Comparison of ENCODE assay signal across 12 cellular contexts in the genomic region with DNA sequence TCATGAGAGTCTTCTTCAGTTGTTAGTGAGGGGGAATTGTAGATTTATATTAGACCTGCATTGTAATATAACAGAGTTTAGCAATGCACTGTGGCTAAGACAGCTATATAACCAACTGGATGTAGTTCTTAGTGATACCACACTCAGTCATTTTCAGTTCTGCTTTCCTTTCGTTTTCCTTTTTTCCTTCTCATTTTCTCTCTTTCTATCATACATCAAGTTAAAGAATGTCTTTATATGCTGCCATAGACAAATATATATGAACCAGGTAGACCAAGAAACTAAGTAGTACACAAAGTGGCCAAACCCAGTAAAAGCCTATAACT. TPM values are rescaled to one million over a fixed set of nuclear protein-coding genes. Genes with fewer than 3 reads are reported as not detected.
DNase-seq lines count a peak whose midpoint lies in the region; ATAC-seq, FAIRE-seq and TF ChIP-seq lines count a peak whose summit lies in the region.
"Had no signal": no experiment of that assay in that cellular context is flagged by ENCODE, and none has a peak within 500 bp of the region (broad histone marks: within the 10 kb centered on the region; RNA-seq: fewer than 3 reads in every experiment).

No MANE protein-coding gene starts in this region.

- no peaks in the 10 kb centered on the region for H4K20me1 ChIP-seq in K562 (replicated peaks; ENCODE audit: control insufficient read depth, insufficient read depth, low read length)

- H3K4me2 ChIP-seq in K562 (ENCODE audit: insufficient read depth, low read length): 0 out of 2 replicates have a peak overlapping the region, but pooled peaks have one; percentile 44

- FAIRE-seq in K562 (lab: Jason Lieb, UNC): no peak
- no peak for FAIRE-seq in GM12892 (lab: Jason Lieb, UNC)

- intact Hi-C loops in K562 (cut with micrococcal nuclease): loop anchor here (5.0 kb wide), 1 partner anchor 37 kb away; no protein-coding TSS in a partner anchor

- peaks cover 0 to 27% of the 10 kb centered on the region in 2 experiments; a peak in 3 of 5 replicates for H3K4me1 ChIP-seq in K562 (replicated peaks in 1 of 2; ENCODE audit: control insufficient read depth in 2 of 2, insufficient read depth in 2 of 2, low read length in 2 of 2)

- peak overlapping the region; percentile 32; the same call in 1 of the 3 replicates for H3K27ac ChIP-seq in K562 (ENCODE audit: extremely low read depth, low read depth, low read length)
- H3K27ac ChIP-seq: VCaP had no signal

- no peak overlapping the region for H3K4me3 ChIP-seq in K562

- POLR2A ChIA-PET in K562 (lab: Yijun Ruan, JAX): interaction anchor here (0.6 to 1.7 kb wide), 2 partner anchors 9 to 26 kb away, joined by 3 to 5 read pairs; no protein-coding TSS in a partner anchor

- ATAC-seq in GM18502 (IDR thresholded peaks at IDR 0.05; ENCODE audit: poor library complexity, unreplicated experiment) (peak; percentile 57), GM21447 (IDR thresholded peaks at IDR 0.05; ENCODE audit: unreplicated experiment) (peak; percentile 46), HG03457 (IDR thresholded peaks at IDR 0.05; ENCODE audit: unreplicated experiment) (peak; percentile 32), K562 (peak; percentile 41), HG02571 (IDR thresholded peaks at IDR 0.05; ENCODE audit: unreplicated experiment) (no peak)

- 0% methylated on average over 1 of the region's 1 CpG for WGBS in K562 (ENCODE audit: insufficient coverage, low coverage, missing lambda C conversion rate)

- no peak for DNase-seq in K562 (ENCODE audit: extremely low read depth in 1 of 4, low spot score in 3 of 4)
- DNase-seq in GM12892 (ENCODE audit: insufficient read length): no peak
- DNase-seq in dermis blood vessel endothelial cell: no peak
- DNase-seq in stimulated activated CD4-positive, alpha-beta T cell treated with anti-CD3 and anti-CD28 coated beads, Interleukin-12 subunit alpha, Interleukin-12 subunit beta, amount 100 ng/mL, for 4 hours: no peak
- DNase-seq: central memory CD4-positive, alpha-beta T cell; EL; HFFc6 had no signal

- H2AFZ ChIP-seq in K562 (ENCODE audit: low read depth, low read length): peak overlapping the region; percentile 76

- no TSS peak for BruUV-seq in K562 (replicated peaks; lab: Mats Ljungman, UMichigan)

- H3K79me2 ChIP-seq in K562 (ENCODE audit: control insufficient read depth, insufficient read depth, low read length): no peaks in the 10 kb centered on the region

- no peaks in the 10 kb centered on the region for H3K36me3 ChIP-seq in K562 (ENCODE audit: control insufficient read depth, insufficient read depth, low read length)

- no peaks in the 10 kb centered on the region for H3K9me3 ChIP-seq in K562 (replicated peaks; ENCODE audit: control insufficient read depth, insufficient read depth, low read depth, low read length)

- TF ChIP-seq POLR2A in K562 (conservative IDR thresholded peaks at IDR 0.05): no peak
- TF ChIP-seq POLR2A in GM12892 (IDR thresholded peaks at IDR 0.05; ENCODE audit: low read depth, low read length): no peak

- no peaks in the 10 kb centered on the region for H3K9me1 ChIP-seq in K562 (ENCODE audit: control insufficient read depth, insufficient read depth, low read length)

- TF ChIP-seq CTCF in K562 (IDR thresholded peaks at IDR 0.05 in 2 of 3, conservative IDR thresholded peaks at IDR 0.05 in 1 of 3; ENCODE audit: insufficient read depth in 2 of 3, low read depth in 1 of 3, low read length in 3 of 3): no peak

- H3K27me3 ChIP-seq in K562 (ENCODE audit: control insufficient read depth in 2 of 2, insufficient read depth in 2 of 2, low read length in 2 of 2): no peaks in the 10 kb centered on the region

- in situ Hi-C loops in K562 (cut with MboI): no loop called here

- CTCF ChIA-PET in K562 (lab: Yijun Ruan, JAX; ENCODE audit: low intra/inter-chr PET ratio): no interaction called here

- H3K9ac ChIP-seq in K562 (ENCODE audit: insufficient read depth in 1 of 2, low read depth in 2 of 2, low read length in 2 of 2): peak overlapping the region in 1 of 2 experiments; percentile 1; a peak in 1 of 4 replicates

- TF ChIP-seq RAD21 in K562 (CRISPR knock-in tag; conservative IDR thresholded peaks at IDR 0.05 in 1 of 2, IDR thresholded peaks at IDR 0.05 in 1 of 2): no peak

- no peak for TF ChIP-seq EP300 in K562 (IDR thresholded peaks at IDR 0.05; ENCODE audit: low read length)

TF ChIP-seq in K562, 482 proteins besides CTCF, POLR2A, EP300 and RAD21:
- no peak for TF ChIP-seq CCNT2 (IDR thresholded peaks at IDR 0.05; ENCODE audit: borderline replicate concordance, extremely low read depth, insufficient read length, low read depth, low read length)
- TF ChIP-seq, protein P1, sequence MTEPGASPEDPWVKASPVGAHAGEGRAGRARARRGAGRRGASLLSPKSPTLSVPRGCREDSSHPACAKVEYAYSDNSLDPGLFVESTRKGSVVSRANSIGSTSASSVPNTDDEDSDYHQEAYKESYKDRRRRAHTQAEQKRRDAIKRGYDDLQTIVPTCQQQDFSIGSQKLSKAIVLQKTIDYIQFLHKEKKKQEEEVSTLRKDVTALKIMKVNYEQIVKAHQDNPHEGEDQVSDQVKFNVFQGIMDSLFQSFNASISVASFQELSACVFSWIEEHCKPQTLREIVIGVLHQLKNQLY (CRISPR knock-in tag; conservative IDR thresholded peaks at IDR 0.05): no peak
- no peak for TF ChIP-seq ZNF175 (CRISPR knock-in tag; IDR thresholded peaks at IDR 0.05; ENCODE audit: low read depth)
- no peak for TF ChIP-seq NCOR1 (IDR thresholded peaks at IDR 0.05)
- no peak for TF ChIP-seq PTTG1 (tag; IDR thresholded peaks at IDR 0.05; ENCODE audit: low read depth)
- TF ChIP-seq KLF6 (CRISPR knock-in tag; IDR thresholded peaks at IDR 0.05; ENCODE audit: borderline replicate concordance): no peak
- no peak for TF ChIP-seq ZNF3 (CRISPR knock-in tag; IDR thresholded peaks at IDR 0.05)
- no peak for TF ChIP-seq KAT2B (IDR thresholded peaks at IDR 0.05; ENCODE audit: low read depth, low read length)
- TF ChIP-seq RUNX1 (IDR thresholded peaks at IDR 0.05; ENCODE audit: low read depth): no peak
- TF ChIP-seq NELFE (IDR thresholded peaks at IDR 0.05; ENCODE audit: insufficient read depth, insufficient read length): no peak
- no peak for TF ChIP-seq CBX2 (IDR thresholded peaks at IDR 0.05; ENCODE audit: insufficient read depth, low read length, poor library complexity, severe bottlenecking)
- TF ChIP-seq ZFP30 (CRISPR knock-in tag; IDR thresholded peaks at IDR 0.05; ENCODE audit: borderline replicate concordance): no peak
- TF ChIP-seq CEBPB (tag; IDR thresholded peaks at IDR 0.05): no peak
- TF ChIP-seq ZNF830 (CRISPR knock-in tag; IDR thresholded peaks at IDR 0.05): no peak
- TF ChIP-seq, protein P2, sequence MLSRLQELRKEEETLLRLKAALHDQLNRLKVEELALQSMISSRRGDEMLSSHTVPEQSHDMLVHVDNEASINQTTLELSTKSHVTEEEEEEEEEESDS (CRISPR knock-in tag; IDR thresholded peaks at IDR 0.05): no peak
- no peak for TF ChIP-seq DDX20 (tag; IDR thresholded peaks at IDR 0.05; ENCODE audit: low read depth)
- TF ChIP-seq PURB (CRISPR knock-in tag; IDR thresholded peaks at IDR 0.05; ENCODE audit: low read depth): no peak
- no peak for TF ChIP-seq MTF1 (CRISPR knock-in tag; IDR thresholded peaks at IDR 0.05; ENCODE audit: borderline replicate concordance)
TF ChIP-seq in K562: peak in this region for 0.

RNA-seq across cellular contexts. Expression of gene CD47, which starts 43.7 kb away (rescaled TPM):
- total RNA-seq in K562 (2011; cell fraction: chromatin; rRNA removed; ENCODE audit: low replicate concordance): 23.7 and 67.2 TPM in 2 replicates
- 12.6 and 14.2 TPM in 2 replicates for total RNA-seq in K562 (2011; cell fraction: nucleolus; rRNA removed)
- 44.8 and 62.4 TPM in 2 replicates for total RNA-seq in K562 (2011; cell fraction: nucleoplasm; rRNA removed)
- total RNA-seq in K562 (2014; rRNA removed) (21.3 and 24.3 TPM in 2 replicates), K562 (2014; rRNA removed; fragmentation: Illumina TruSeq; extraction: Trizol) (54.4 and 64.0 TPM in 2 replicates), K562 (2015; rRNA removed; fragmentation: Illumina TruSeq; extraction: Trizol) (38.5 and 41.5 TPM in 2 replicates), K562 (2021) (36.2 and 36.3 TPM in 2 replicates), dermis blood vessel endothelial cell (85.6 and 113 TPM in 2 replicates)
- polyA plus RNA-seq in K562 (2011; rRNA removed) (27.5 and 62.6 TPM in 2 replicates), K562 (2014; fragmentation: Illumina TruSeq; extraction: Trizol) (36.3 and 38.1 TPM in 2 replicates), K562 (2014; fragmentation: Nextera tagmentation; extraction: Ambion mirVana) (10 to 100 TPM; 10.2 to 14.9 TPM), K562 (2014; rRNA removed) (29.8 and 38.7 TPM in 2 replicates)
- 15.3 and 38.6 TPM in 2 replicates for polyA plus RNA-seq in K562 (2011; cell fraction: cytosol; rRNA removed)
- polyA plus RNA-seq in K562 (2011; cell fraction: nucleus; rRNA removed): 22.4 and 32.0 TPM in 2 replicates
- 42.9 and 74.0 TPM in 2 replicates for polyA plus RNA-seq in K562 (2012)
- 28.5 and 46.2 TPM in 2 replicates for polyA minus RNA-seq in K562 (2011; rRNA and poly(A)+ RNA removed)
- polyA minus RNA-seq in K562 (2011; cell fraction: cytosol; rRNA and poly(A)+ RNA removed): 8.7 and 22.3 TPM in 2 replicates
- 19.5 and 38.5 TPM in 2 replicates for polyA minus RNA-seq in K562 (2011; cell fraction: nucleus; rRNA and poly(A)+ RNA removed)
- 120 TPM for polyA plus RNA-seq in GM12892 (2012; ENCODE audit: missing spikeins)
